24 cellular contexts compared by ENCODE assay signal in the genomic region with DNA sequence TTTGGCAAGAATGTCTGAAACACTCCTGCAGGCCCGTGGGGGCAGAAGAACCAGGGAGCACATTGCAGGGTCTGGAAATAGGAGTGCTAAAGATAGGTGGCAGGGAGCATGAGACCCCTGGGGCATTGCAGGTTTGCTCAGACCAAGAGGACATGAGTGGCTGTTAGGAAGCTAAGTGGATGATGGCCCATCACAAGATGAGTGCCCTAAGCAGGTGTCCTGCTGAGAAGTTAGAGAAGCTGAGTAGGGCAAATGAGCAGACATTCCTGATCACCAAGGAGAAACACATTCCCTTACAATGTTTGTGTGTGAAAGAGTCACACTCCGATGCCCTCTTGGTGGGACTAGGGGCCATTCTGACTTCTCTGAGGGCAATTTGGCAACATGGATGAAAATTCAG. TPM values are rescaled to one million over a fixed set of nuclear protein-coding genes. Genes with fewer than 3 reads are reported as not detected.
"Had no signal": no experiment of that assay in that cellular context is flagged by ENCODE, and none has a peak within 500 bp of the region (broad histone marks: within the 10 kb centered on the region; RNA-seq: fewer than 3 reads in every experiment).

No MANE protein-coding gene starts in this region.

- H3K27ac ChIP-seq: brain microvascular endothelial cell, left lung, parathyroid adenoma, spleen, tibial artery had no signal

- H3K9ac ChIP-seq: parathyroid adenoma had no signal

- H3K27ac Mint-ChIP-seq: activated naive CD4-positive, alpha-beta T cell treated with anti-CD3 and anti-CD28 coated beads, Interleukin-2, amount 50 U/mL, for 72 hours; T-cell had no signal

- DNase-seq: activated T-cell treated with anti-CD3 and anti-CD28 coated beads, Interleukin-2, amount 50 U/mL, for 1 hour; aorta; brain microvascular endothelial cell; central memory CD4-positive, alpha-beta T cell; effector memory CD8-positive, alpha-beta T cell; hypothalamus; kidney; left lung; midbrain; natural killer cell; nucleus accumbens; spleen; stimulated activated CD4-positive, alpha-beta T cell treated with anti-CD3 and anti-CD28 coated beads, Interleukin-4, amount 100 ng/mL, for 24 hours; stimulated activated naive CD8-positive, alpha-beta T cell treated with anti-CD3 and anti-CD28 coated beads, Interleukin-15, amount 100 ng/mL, for 72 hours; T-cell; tibial artery had no signal

- H3K4me3 ChIP-seq: esophagus muscularis mucosa, left lung, spleen, tibial artery had no signal

- H3K27me3 ChIP-seq: brain microvascular endothelial cell, esophagus muscularis mucosa, left lung, spleen, tibial artery had no signal

- H3K9me3 Mint-ChIP-seq: activated naive CD4-positive, alpha-beta T cell treated with anti-CD3 and anti-CD28 coated beads, Interleukin-2, amount 50 U/mL, for 72 hours; effector memory CD8-positive, alpha-beta T cell; natural killer cell; stimulated activated naive CD8-positive, alpha-beta T cell treated with anti-CD3 and anti-CD28 coated beads, Interleukin-15, amount 100 ng/mL, for 72 hours; T-cell had no signal

- H3K27me3 Mint-ChIP-seq: effector memory CD8-positive, alpha-beta T cell; stimulated activated naive CD8-positive, alpha-beta T cell treated with anti-CD3 and anti-CD28 coated beads, Interleukin-15, amount 100 ng/mL, for 72 hours; T-cell had no signal

- ATAC-seq: activated naive CD4-positive, alpha-beta T cell treated with anti-CD3 and anti-CD28 coated beads, Interleukin-2, amount 50 U/mL, for 72 hours; effector memory CD8-positive, alpha-beta T cell; left lung; natural killer cell; stimulated activated naive CD8-positive, alpha-beta T cell treated with anti-CD3 and anti-CD28 coated beads, Interleukin-15, amount 100 ng/mL, for 72 hours; T-cell had no signal

- H3K9me3 ChIP-seq: esophagus muscularis mucosa, left lung, spleen, tibial artery had no signal

- H3K4me1 ChIP-seq: left lung, parathyroid adenoma, tibial artery had no signal

- H3K36me3 Mint-ChIP-seq: natural killer cell had no signal

- H3K4me3 Mint-ChIP-seq: effector memory CD8-positive, alpha-beta T cell; natural killer cell; stimulated activated naive CD8-positive, alpha-beta T cell treated with anti-CD3 and anti-CD28 coated beads, Interleukin-15, amount 100 ng/mL, for 72 hours; T-cell had no signal

RNA-seq across cellular contexts. Expression of a gene that starts 44.2 kb away (rescaled TPM):
- total RNA-seq: frontal cortex had no signal

RNA-seq across cellular contexts. Expression of a gene that starts 59.2 kb away (rescaled TPM):
- total RNA-seq: activated naive CD4-positive, alpha-beta T cell treated with anti-CD3 and anti-CD28 coated beads, Interleukin-2, amount 50 U/mL, for 72 hours; dermis microvascular lymphatic vessel endothelial cell; esophagus muscularis mucosa; lung microvascular endothelial cell; renal cortical epithelial cell; T-cell; ureter had no signal
- polyA plus RNA-seq: aorta had no signal
